In the genomic region with DNA sequence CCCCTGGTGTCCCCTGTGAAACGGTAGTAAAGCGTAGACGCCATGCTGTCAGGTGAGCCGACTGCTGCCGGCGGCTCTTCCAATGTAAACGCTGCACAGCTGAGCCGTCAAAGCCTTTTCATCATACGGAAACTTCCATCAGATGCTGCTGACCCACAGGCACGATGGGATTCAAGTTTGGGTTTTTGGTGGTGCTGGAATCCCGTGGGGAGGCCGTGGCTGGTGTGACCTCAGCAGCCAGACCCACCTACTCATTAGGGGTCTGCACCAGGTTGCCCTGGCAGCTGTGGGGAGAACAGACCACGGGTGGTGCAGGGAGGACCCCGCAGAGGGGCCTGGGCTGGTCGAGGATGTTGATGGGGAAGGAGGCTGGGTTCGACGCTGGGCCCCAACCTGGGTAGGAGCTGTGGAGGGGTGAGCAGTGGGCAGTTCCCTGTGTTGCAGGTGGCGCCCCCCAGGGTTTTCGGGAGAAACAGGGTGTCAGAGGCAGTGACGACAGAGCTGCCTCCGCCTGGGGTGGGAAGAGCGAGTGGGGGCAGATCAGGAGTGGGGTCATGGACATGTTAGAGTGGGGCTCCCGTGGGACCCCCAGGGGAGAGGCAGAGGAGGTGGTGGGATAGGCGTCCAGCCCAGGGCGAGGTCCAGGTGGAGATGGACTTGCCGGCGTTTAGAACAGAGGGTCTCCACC, we compare ENCODE assay signal across 23 cellular contexts. TPM values are rescaled to one million over a fixed set of nuclear protein-coding genes. Genes with fewer than 3 reads are reported as not detected.
"Had no signal": no experiment of that assay in that cellular context is flagged by ENCODE, and none has a peak within 500 bp of the region (broad histone marks: within the 10 kb centered on the region; RNA-seq: fewer than 3 reads in every experiment).

No MANE protein-coding gene starts in this region.

- H3K4me1 ChIP-seq: adrenal gland had no signal

- H3K9me3 Mint-ChIP-seq: activated naive CD4-positive, alpha-beta T cell treated with anti-CD3 and anti-CD28 coated beads, Interleukin-2, amount 50 U/mL, for 24 hours had no signal

- H3K27me3 ChIP-seq: adrenal gland, testis had no signal

- H3K36me3 Mint-ChIP-seq: activated naive CD4-positive, alpha-beta T cell treated with anti-CD3 and anti-CD28 coated beads, Interleukin-2, amount 50 U/mL, for 24 hours had no signal

- ATAC-seq: upper lobe of right lung had no signal

- H3K9me3 ChIP-seq: adrenal gland, esophagus squamous epithelium, left ventricle myocardium inferior, neutrophil, stomach, testis, upper lobe of right lung had no signal

- H3K4me3 Mint-ChIP-seq: activated naive CD4-positive, alpha-beta T cell treated with anti-CD3 and anti-CD28 coated beads, Interleukin-2, amount 50 U/mL, for 24 hours; naive B cell had no signal

- FAIRE-seq: keratinocyte had no signal

- H3K27ac Mint-ChIP-seq: activated naive CD4-positive, alpha-beta T cell treated with anti-CD3 and anti-CD28 coated beads, Interleukin-2, amount 50 U/mL, for 24 hours had no signal

- H3K27ac ChIP-seq: adrenal gland, esophagus squamous epithelium, left ventricle myocardium inferior, neutrophil, stomach, testis, upper lobe of right lung had no signal

- H3K4me1 Mint-ChIP-seq: activated naive CD4-positive, alpha-beta T cell treated with anti-CD3 and anti-CD28 coated beads, Interleukin-2, amount 50 U/mL, for 24 hours had no signal

- H3K4me3 ChIP-seq: adrenal gland, esophagus squamous epithelium, left ventricle myocardium inferior, stomach, testis, upper lobe of right lung had no signal

- DNase-seq: activated CD4-positive, alpha-beta T cell treated with anti-CD3 and anti-CD28 coated beads, Interleukin-2, amount 50 U/mL, for 48 hours; activated CD4-positive, CD25-positive, alpha-beta regulatory T cell treated with anti-CD3 and anti-CD28 coated beads, Interleukin-2, amount 50 U/mL, for 72 hours; activated effector memory CD4-positive, alpha-beta T cell treated with anti-CD3 and anti-CD28 coated beads, Interleukin-2, amount 50 U/mL, for 16 hours; activated T-cell treated with anti-CD3 and anti-CD28 coated beads, Interleukin-2, amount 50 U/mL, for 48 hours; adrenal gland; esophagus squamous epithelium; hippocampal formation; left ventricle myocardium inferior; naive B cell; stimulated activated CD4-positive, alpha-beta T cell treated with anti-CD3 and anti-CD28 coated beads, Interleukin-4, amount 100 ng/mL, for 4 hours; stimulated activated CD8-positive, alpha-beta memory T cell treated with anti-CD3 and anti-CD28 coated beads, Interleukin-4, amount 100 ng/mL, for 48 hours; stomach; T-helper 9 cell; testis; upper lobe of right lung had no signal

RNA-seq across cellular contexts. Expression of a gene that starts 6.6 kb away (rescaled TPM):
- total RNA-seq: cardiac septum, esophagus squamous epithelium, left ventricle myocardium inferior, stomach, upper lobe of right lung had no signal

RNA-seq across cellular contexts. Expression of a gene that starts 14.5 kb away (rescaled TPM):
- total RNA-seq: adrenal gland, cardiac septum, esophagus squamous epithelium, fibroblast of villous mesenchyme, glomerular endothelial cell, left ventricle myocardium inferior, mononuclear cell, renal cortical epithelial cell, stomach, testis, upper lobe of right lung had no signal
- polyA plus RNA-seq: adrenal gland, keratinocyte, stomach had no signal
